8 cellular contexts compared by ENCODE assay signal in genomic region chr12:47816646-47817271, GRCh38. TPM values are rescaled to one million over a fixed set of nuclear protein-coding genes. Genes with fewer than 3 reads are reported as not detected.
DNase-seq lines count a peak whose midpoint lies in the region; ATAC-seq, FAIRE-seq and TF ChIP-seq lines count a peak whose summit lies in the region.

No MANE protein-coding gene starts in this region.

- TF ChIP-seq POLR2A in uterus (IDR thresholded peaks at IDR 0.05), result no peak
- no peak for TF ChIP-seq POLR2A in GM12891 (IDR thresholded peaks at IDR 0.05; ENCODE audit: low read depth, low read length)

- intact Hi-C loops in uterus (cut with DNase I; ENCODE audit: low total_unique reads), result no loop called here

- H3K27me3 Mint-ChIP-seq in activated naive CD4-positive, alpha-beta T cell treated with anti-CD3 and anti-CD28 coated beads, Interleukin-2, amount 50 U/mL, for 24 hours, result no peaks in the 10 kb centered on the region

- peaks cover 73% of the 10 kb centered on the region for H3K4me1 Mint-ChIP-seq in activated naive CD4-positive, alpha-beta T cell treated with anti-CD3 and anti-CD28 coated beads, Interleukin-2, amount 50 U/mL, for 24 hours

- TF ChIP-seq CTCF in choroid plexus epithelial cell (conservative IDR thresholded peaks at IDR 0.05; ENCODE audit: low read depth, low read length) (no peak), uterus (IDR thresholded peaks at IDR 0.05) (no peak)

- H3K36me3 Mint-ChIP-seq in activated naive CD4-positive, alpha-beta T cell treated with anti-CD3 and anti-CD28 coated beads, Interleukin-2, amount 50 U/mL, for 24 hours, result peaks cover 8% of the 10 kb centered on the region

- no peak for DNase-seq in activated naive CD4-positive, alpha-beta T cell (lab: John Stamatoyannopoulos, UW)
- DNase-seq in choroid plexus epithelial cell (ENCODE audit: low read depth), result peak; percentile 56
- peak in 1 of 2 donors; percentile 74 for DNase-seq in uterus
- DNase-seq in hippocampal formation (lab: John Stamatoyannopoulos, UW), result no peak
- no peak for DNase-seq in GM12891 (ENCODE audit: insufficient read length, low spot score)

- H3K4me3 ChIP-seq in choroid plexus epithelial cell (ENCODE audit: low read depth, low read length) (peak overlapping the region; percentile 76), muscle layer of colon (ENCODE audit: low read depth in 1 of 2, low read length in 2 of 2) (peak overlapping the region; percentile 33 to 77), uterus (peak overlapping the region; percentile 25 to 79)

- H3K27ac Mint-ChIP-seq in activated naive CD4-positive, alpha-beta T cell treated with anti-CD3 and anti-CD28 coated beads, Interleukin-2, amount 50 U/mL, for 24 hours, result peak overlapping the region; percentile 99

- H3K4me3 Mint-ChIP-seq in activated naive CD4-positive, alpha-beta T cell treated with anti-CD3 and anti-CD28 coated beads, Interleukin-2, amount 50 U/mL, for 24 hours, result peak overlapping the region; percentile 96

- peaks cover 75% of the 10 kb centered on the region for H3K4me1 ChIP-seq in muscle layer of colon (ENCODE audit: insufficient read depth, low read length)
- peaks cover 15 to 32% of the 10 kb centered on the region in 2 donors for H3K4me1 ChIP-seq in uterus

- H3K27ac ChIP-seq in muscle layer of colon (ENCODE audit: low read depth, low read length), result peak overlapping the region; percentile 96
- H3K27ac ChIP-seq in uterus, result peak overlapping the region; percentile 98 to 99

- H3K27me3 ChIP-seq in muscle layer of colon (ENCODE audit: control insufficient read depth in 1 of 2, insufficient read depth in 2 of 2, low read length in 2 of 2) (no peaks in the 10 kb centered on the region), uterus (no peaks in the 10 kb centered on the region)

- ATAC-seq in HG03095 (IDR thresholded peaks at IDR 0.05; ENCODE audit: unreplicated experiment), result no peak

- no peaks in the 10 kb centered on the region for H3K36me3 ChIP-seq in muscle layer of colon (ENCODE audit: insufficient read depth, low read length)
- no peaks in the 10 kb centered on the region for H3K36me3 ChIP-seq in uterus

- H3K9me3 Mint-ChIP-seq in activated naive CD4-positive, alpha-beta T cell treated with anti-CD3 and anti-CD28 coated beads, Interleukin-2, amount 50 U/mL, for 24 hours, result no peaks in the 10 kb centered on the region

- FAIRE-seq in GM12891 (lab: Jason Lieb, UNC), result no peak

- H3K9me3 ChIP-seq in muscle layer of colon (ENCODE audit: low read length), result no peaks in the 10 kb centered on the region
- no peaks in the 10 kb centered on the region for H3K9me3 ChIP-seq in uterus

- peak overlapping the region; percentile 81 for H3K9ac ChIP-seq in muscle layer of colon (ENCODE audit: low read length)

TF ChIP-seq in GM12891, 5 proteins besides CTCF, POLR2A, EP300 and RAD21:
- TF ChIP-seq SPI1 (IDR thresholded peaks at IDR 0.05; ENCODE audit: low read depth, low read length) (no peak), POLR2AphosphoS5 (IDR thresholded peaks at IDR 0.05; ENCODE audit: low read depth, low read length) (no peak), PAX5 (IDR thresholded peaks at IDR 0.05; ENCODE audit: insufficient read depth, low read length, severe bottlenecking) (no peak), TAF1 (IDR thresholded peaks at IDR 0.05; ENCODE audit: low read depth, low read length) (no peak), POU2F2 (IDR thresholded peaks at IDR 0.05; ENCODE audit: low read depth, low read length) (no peak)
TF ChIP-seq in GM12891: peak in this region for 0.

RNA-seq across cellular contexts. Expression of gene HDAC7, which starts 2.9 kb away (rescaled TPM):
- 100 to 1,000 TPM in 1 of 4 donors, 10 to 100 TPM in 3; 33.0 to 191 (median 42.5) TPM for total RNA-seq in uterus
- polyA plus RNA-seq in GM12891 (2012; ENCODE audit: low read depth, missing spikeins), result 25.5 TPM

RNA-seq across cellular contexts. Expression of gene SLC48A1, which starts 43.7 kb away (rescaled TPM):
- total RNA-seq in uterus, result 10 to 100 TPM in 3 of 4 donors, 1 to 10 TPM in 1; 1.3 to 50.5 (median 15.4) TPM
- polyA plus RNA-seq in GM12891 (2012; ENCODE audit: low read depth, missing spikeins), result 1.0 TPM

RNA-seq across cellular contexts. Expression of gene RAPGEF3, which starts 58.1 kb away (rescaled TPM):
- total RNA-seq in uterus, result 100 to 1,000 TPM in 1 of 4 donors, 10 to 100 TPM in 3; 13.5 to 105 (median 48.7) TPM
- polyA plus RNA-seq in GM12891 (2012; ENCODE audit: low read depth, missing spikeins), result 0.47 TPM
